23 cellular contexts compared by ENCODE assay signal in the genomic region with DNA sequence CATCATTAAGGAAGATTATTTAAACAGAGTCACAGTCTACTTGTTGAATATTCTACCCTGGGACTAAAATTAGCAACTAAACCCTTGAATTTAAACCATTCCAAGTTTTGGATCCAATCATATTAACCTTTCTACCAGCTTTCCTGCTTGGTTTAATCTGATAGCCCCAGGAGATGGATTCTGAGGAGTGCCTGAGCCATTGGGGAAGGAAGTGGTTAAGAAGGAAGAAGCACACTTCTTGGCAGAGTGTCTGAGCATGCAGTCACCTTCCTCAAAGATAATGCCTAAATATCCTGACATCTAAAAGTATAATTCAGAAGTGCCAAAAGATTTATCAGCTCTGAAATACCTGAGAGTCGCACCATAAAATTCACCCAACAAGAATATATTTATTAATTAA.
"Had no signal": no experiment of that assay in that cellular context is flagged by ENCODE, and none has a peak within 500 bp of the region (broad histone marks: within the 10 kb centered on the region; RNA-seq: fewer than 3 reads in every experiment).

No MANE protein-coding gene starts in this region.

- H3K27ac ChIP-seq: ascending aorta, esophagus muscularis mucosa, ovary, right lobe of liver, stomach, vagina, WERI-Rb-1 had no signal

- H3K4me3 ChIP-seq: ascending aorta, esophagus muscularis mucosa, ovary, right lobe of liver, stomach, vagina had no signal

- H3K4me1 ChIP-seq: ascending aorta, right lobe of liver, stomach, vagina had no signal

- ATAC-seq: activated T-cell treated with anti-CD3 and anti-CD28 coated beads, Interleukin-2, amount 50 U/mL, for 72 hours; left ventricle myocardium superior; naive thymus-derived CD4-positive, alpha-beta T cell; right lobe of liver had no signal

- H3K4me1 Mint-ChIP-seq: activated naive CD4-positive, alpha-beta T cell treated with anti-CD3 and anti-CD28 coated beads, Interleukin-2, amount 50 U/mL, for 24 hours; immature natural killer cell; naive thymus-derived CD4-positive, alpha-beta T cell had no signal

- H3K27ac Mint-ChIP-seq: activated naive CD4-positive, alpha-beta T cell treated with anti-CD3 and anti-CD28 coated beads, Interleukin-2, amount 50 U/mL, for 24 hours; activated T-cell treated with anti-CD3 and anti-CD28 coated beads, Interleukin-2, amount 50 U/mL, for 72 hours; dendritic cell treated with granulocyte-macrophage colony-stimulating factor and Interleukin-4, amounts not matched to agents 40 ng/mL and 50 ng/mL, for 4 days; immature natural killer cell; naive thymus-derived CD4-positive, alpha-beta T cell had no signal

- H3K9me3 Mint-ChIP-seq: activated naive CD4-positive, alpha-beta T cell treated with anti-CD3 and anti-CD28 coated beads, Interleukin-2, amount 50 U/mL, for 24 hours had no signal

- H3K36me3 Mint-ChIP-seq: activated naive CD4-positive, alpha-beta T cell treated with anti-CD3 and anti-CD28 coated beads, Interleukin-2, amount 50 U/mL, for 24 hours; immature natural killer cell; naive thymus-derived CD4-positive, alpha-beta T cell had no signal

- H3K27me3 ChIP-seq: ascending aorta, esophagus muscularis mucosa, ovary, right lobe of liver, stomach, vagina had no signal

- H3K9me3 ChIP-seq: ascending aorta, esophagus muscularis mucosa, ovary, right lobe of liver, stomach, vagina had no signal

- H3K36me3 ChIP-seq: ascending aorta, esophagus muscularis mucosa, ovary, right lobe of liver, stomach, vagina, WERI-Rb-1 had no signal

- FAIRE-seq: endothelial cell of umbilical vein, small intestine had no signal

- H3K27me3 Mint-ChIP-seq: activated naive CD4-positive, alpha-beta T cell treated with anti-CD3 and anti-CD28 coated beads, Interleukin-2, amount 50 U/mL, for 24 hours; dendritic cell treated with granulocyte-macrophage colony-stimulating factor and Interleukin-4, amounts not matched to agents 40 ng/mL and 50 ng/mL, for 4 days; naive thymus-derived CD4-positive, alpha-beta T cell had no signal

- DNase-seq: activated CD4-positive, alpha-beta T cell treated with anti-CD3 and anti-CD28 coated beads for 1 hour; activated CD8-positive, alpha-beta memory T cell treated with anti-CD3 and anti-CD28 coated beads for 24 hours; activated CD8-positive, alpha-beta memory T cell treated with anti-CD3 and anti-CD28 coated beads, Interleukin-2, amount 50 U/mL, for 48 hours; activated effector memory CD4-positive, alpha-beta T cell treated with anti-CD3 and anti-CD28 coated beads, Interleukin-2, amount 50 U/mL, for 16 hours; activated T-cell treated with anti-CD3 and anti-CD28 coated beads, Interleukin-2, amount 50 U/mL, for 72 hours; effector CD8-positive, alpha-beta T cell; immature natural killer cell; left ventricle myocardium superior; mesenchymal stem cell; naive thymus-derived CD4-positive, alpha-beta T cell; ovary; right lobe of liver; small intestine; stimulated activated CD4-positive, alpha-beta T cell treated with anti-CD3 and anti-CD28 coated beads, Interleukin-4, amount 100 ng/mL, for 1 hour; stomach; trophoblast cell; WERI-Rb-1 had no signal

- H3K4me3 Mint-ChIP-seq: activated naive CD4-positive, alpha-beta T cell treated with anti-CD3 and anti-CD28 coated beads, Interleukin-2, amount 50 U/mL, for 24 hours; activated T-cell treated with anti-CD3 and anti-CD28 coated beads, Interleukin-2, amount 50 U/mL, for 72 hours; dendritic cell treated with granulocyte-macrophage colony-stimulating factor and Interleukin-4, amounts not matched to agents 40 ng/mL and 50 ng/mL, for 4 days; immature natural killer cell; naive thymus-derived CD4-positive, alpha-beta T cell had no signal
